In genomic region chr14:100279563-100279962, GRCh38 we compare ENCODE assay signal across 18 cellular contexts. TPM values are rescaled to one million over a fixed set of nuclear protein-coding genes. Genes with fewer than 3 reads are reported as not detected.
A peak's percentile ranks its signal among the peaks of the same experiment; 100 is the strongest.
DNase-seq lines count a peak whose midpoint lies in the region; ATAC-seq, FAIRE-seq and TF ChIP-seq lines count a peak whose summit lies in the region.
"Had no signal": no experiment of that assay in that cellular context is flagged by ENCODE, and none has a peak within 500 bp of the region (broad histone marks: within the 10 kb centered on the region; RNA-seq: fewer than 3 reads in every experiment).

No MANE protein-coding gene starts in this region.

- BruUV-seq in K562 (replicated peaks; lab: Mats Ljungman, UMichigan) = no TSS peak

- peaks cover 56% of the 10 kb centered on the region for H3K79me2 ChIP-seq in K562 (ENCODE audit: control insufficient read depth, insufficient read depth, low read length)

- H3K9ac ChIP-seq in K562 (ENCODE audit: insufficient read depth in 1 of 2, low read depth in 2 of 2, low read length in 2 of 2) (peak overlapping the region in 1 of 2 experiments; percentile 41; a peak in 2 of 4 replicates), neuronal stem cell (ENCODE audit: low read depth, low read length, poor library complexity) (peak overlapping the region; percentile 3)

- intact Hi-C loops in activated CD4-positive, alpha-beta T cell treated with anti-CD3 and anti-CD28 coated beads for 36 hours (cut with DNase I, micrococcal nuclease) = no loop called here
- intact Hi-C loops in K562 (cut with micrococcal nuclease) (no loop called here), transverse colon (cut with DNase I; ENCODE audit: low total_unique reads) (loop anchor here (5.0 kb wide), 1 partner anchor 33 kb away; no protein-coding TSS in a partner anchor)

- no peak for DNase-seq in activated CD4-positive, alpha-beta T cell treated with anti-CD3 and anti-CD28 coated beads for 36 hours
- no peak for DNase-seq in activated CD4-positive, alpha-beta T cell treated with anti-CD3 and anti-CD28 coated beads for 4 hours
- no peak for DNase-seq in RWPE1 (ENCODE audit: low spot score)
- DNase-seq in K562 (ENCODE audit: extremely low read depth in 1 of 4, low spot score in 3 of 4) = no peak
- DNase-seq in neuronal stem cell (ENCODE audit: low spot score) = no peak
- no peak for DNase-seq in transverse colon
- DNase-seq: activated gamma-delta T cell, left colon, NCI-H2171, NCI-H82, tibial artery had no signal

- H2BK5ac ChIP-seq in neuronal stem cell (ENCODE audit: low read length) = no peak overlapping the region

- no peak overlapping the region for H3K4ac ChIP-seq in neuronal stem cell (ENCODE audit: low read length)

- no peak overlapping the region for H2BK120ac ChIP-seq in neuronal stem cell (ENCODE audit: low read depth, low read length)

- H3K79me1 ChIP-seq in neuronal stem cell (ENCODE audit: low read depth, low read length) = peaks cover 4% of the 10 kb centered on the region

- POLR2A ChIA-PET in activated CD4-positive, alpha-beta T cell treated with anti-CD3 and anti-CD28 coated beads for 36 hours (lab: Charles Lee) = no interaction called here
- POLR2A ChIA-PET in RWPE1 (lab: Yijun Ruan, JAX; ENCODE audit: low non-redundant PET) = no interaction called here
- POLR2A ChIA-PET in K562 (lab: Yijun Ruan, JAX) = interaction anchor here (1.0 kb wide), 1 partner anchor 16 kb away, joined by 4 read pairs; no protein-coding TSS in a partner anchor

- no peaks in the 10 kb centered on the region for H3K27me3 Mint-ChIP-seq in activated CD4-positive, alpha-beta T cell treated with anti-CD3 and anti-CD28 coated beads for 36 hours

- H2BK15ac ChIP-seq in neuronal stem cell (ENCODE audit: low read length) = no peak overlapping the region

- no peak overlapping the region for H3K14ac ChIP-seq in neuronal stem cell (ENCODE audit: low read length)

- H3K36me3 ChIP-seq in K562 (ENCODE audit: control insufficient read depth, insufficient read depth, low read length) (peaks cover 69% of the 10 kb centered on the region; the same call in 2 of the 3 replicates), neuronal stem cell (replicated peaks in 1 of 2; ENCODE audit: control insufficient read depth in 2 of 2, insufficient read depth in 2 of 2, low read length in 2 of 2) (peaks cover 20 to 80% of the 10 kb centered on the region in 2 donors), transverse colon (peaks cover 0 to 6% (median 0%) of the 10 kb centered on the region in 4 donors)

- no peak for ATAC-seq in activated CD4-positive, alpha-beta T cell treated with anti-CD3 and anti-CD28 coated beads for 36 hours
- ATAC-seq in K562 = no peak; the same call in 2 of the 3 replicates
- no peak for ATAC-seq in GM21576 (IDR thresholded peaks at IDR 0.05; ENCODE audit: unreplicated experiment)
- no peak for ATAC-seq in HG03097 (IDR thresholded peaks at IDR 0.05; ENCODE audit: low FRiP score, unreplicated experiment)
- ATAC-seq: left colon had no signal

- 0 out of 2 replicates have a peak, but pooled peaks have one; percentile 22 for TF ChIP-seq POLR2A in K562 (conservative IDR thresholded peaks at IDR 0.05)
- TF ChIP-seq POLR2A in transverse colon (IDR thresholded peaks at IDR 0.05) = no peak

- no peak overlapping the region for H3K4me3 ChIP-seq in K562
- no peak overlapping the region for H3K4me3 ChIP-seq in neuronal stem cell (ENCODE audit: low read length in 2 of 2)
- H3K4me3 ChIP-seq in transverse colon = no peak overlapping the region
- H3K4me3 ChIP-seq: HAP-1, tibial artery had no signal

- no peaks in the 10 kb centered on the region for H3K9me3 ChIP-seq in K562 (replicated peaks; ENCODE audit: control insufficient read depth, insufficient read depth, low read depth, low read length)
- no peaks in the 10 kb centered on the region for H3K9me3 ChIP-seq in neuronal stem cell (replicated peaks in 1 of 2; ENCODE audit: control insufficient read depth in 2 of 2, insufficient read depth in 1 of 2, low read depth in 1 of 2, low read length in 2 of 2)
- H3K9me3 ChIP-seq in transverse colon = no peaks in the 10 kb centered on the region
- H3K9me3 ChIP-seq: HAP-1, tibial artery had no signal

- TF ChIP-seq RAD21 in K562 (CRISPR knock-in tag; conservative IDR thresholded peaks at IDR 0.05 in 1 of 2, IDR thresholded peaks at IDR 0.05 in 1 of 2) = no peak

- FAIRE-seq in K562 (lab: Jason Lieb, UNC) = no peak

- H4K20me1 ChIP-seq in K562 (replicated peaks; ENCODE audit: control insufficient read depth, insufficient read depth, low read length) = 0 out of 2 replicates have a peak, but pooled peaks cover 3% of the 10 kb centered on the region

- no peaks in the 10 kb centered on the region for H3K9me3 Mint-ChIP-seq in activated CD4-positive, alpha-beta T cell treated with anti-CD3 and anti-CD28 coated beads for 36 hours (ENCODE audit: low read depth)

- TF ChIP-seq CTCF in RWPE1 (conservative IDR thresholded peaks at IDR 0.05; ENCODE audit: low read depth) (no peak), K562 (IDR thresholded peaks at IDR 0.05 in 2 of 3, conservative IDR thresholded peaks at IDR 0.05 in 1 of 3; ENCODE audit: insufficient read depth in 2 of 3, low read depth in 1 of 3, low read length in 3 of 3) (no peak), transverse colon (IDR thresholded peaks at IDR 0.05) (no peak)

- peaks cover 21% of the 10 kb centered on the region for H3K36me3 Mint-ChIP-seq in activated CD4-positive, alpha-beta T cell treated with anti-CD3 and anti-CD28 coated beads for 36 hours (ENCODE audit: low read depth)

- TF ChIP-seq EP300 in K562 (IDR thresholded peaks at IDR 0.05; ENCODE audit: low read length) (no peak), transverse colon (IDR thresholded peaks at IDR 0.05; ENCODE audit: low read depth) (no peak)

- H2BK12ac ChIP-seq in neuronal stem cell (ENCODE audit: low read length) = no peak overlapping the region

- H3K4me1 Mint-ChIP-seq in activated CD4-positive, alpha-beta T cell treated with anti-CD3 and anti-CD28 coated beads for 36 hours = peaks cover 31% of the 10 kb centered on the region

- no peak overlapping the region for H4K91ac ChIP-seq in neuronal stem cell (ENCODE audit: low read depth, low read length, poor library complexity)

- 83% methylated on average over 6 of the region's 8 CpGs for WGBS in K562 (ENCODE audit: insufficient coverage, low coverage, missing lambda C conversion rate)
- WGBS in neuronal stem cell (ENCODE audit: extremely low coverage in 2 of 2, insufficient read length in 2 of 2, insufficient replicate concordance in 1 of 2), 2 donors = no CpG with 5 or more reads among the region's 8 CpGs
- 88 to 90% methylated on average over 3 to 7 of the region's 8 CpGs for WGBS in transverse colon (ENCODE audit: low coverage in 1 of 2), 2 donors

- H3K27me3 ChIP-seq in K562 (ENCODE audit: control insufficient read depth in 2 of 2, insufficient read depth in 2 of 2, low read length in 2 of 2) (no peaks in the 10 kb centered on the region), neuronal stem cell (ENCODE audit: control insufficient read depth in 3 of 3, insufficient read depth in 3 of 3, low read depth in 1 of 3, low read length in 3 of 3) (no peaks in the 10 kb centered on the region), transverse colon (no peaks in the 10 kb centered on the region)
- H3K27me3 ChIP-seq: tibial artery had no signal

- no peak overlapping the region for H3K23ac ChIP-seq in neuronal stem cell (ENCODE audit: low read depth, low read length, poor library complexity)

- peak overlapping the region; percentile 83 for H3K27ac Mint-ChIP-seq in activated CD4-positive, alpha-beta T cell treated with anti-CD3 and anti-CD28 coated beads for 36 hours

- H3K4me3 Mint-ChIP-seq in activated CD4-positive, alpha-beta T cell treated with anti-CD3 and anti-CD28 coated beads for 36 hours = no peak overlapping the region

- no peak overlapping the region for H2AFZ ChIP-seq in K562 (ENCODE audit: low read depth, low read length)
- no peak overlapping the region for H2AFZ ChIP-seq in neuronal stem cell (ENCODE audit: low read length)

- no peak overlapping the region for H2AK5ac ChIP-seq in neuronal stem cell (ENCODE audit: low read depth, low read length)

- H3K4me2 ChIP-seq in K562 (ENCODE audit: insufficient read depth, low read length) (no peak overlapping the region), neuronal stem cell (ENCODE audit: insufficient read depth, low read length, poor library complexity, severe bottlenecking) (no peak overlapping the region)

- no peaks in the 10 kb centered on the region for H3K9me1 ChIP-seq in K562 (ENCODE audit: control insufficient read depth, insufficient read depth, low read length)

- peaks cover 0 to 12% of the 10 kb centered on the region in 2 experiments; a peak in 3 of 5 replicates for H3K4me1 ChIP-seq in K562 (replicated peaks in 1 of 2; ENCODE audit: control insufficient read depth in 2 of 2, insufficient read depth in 2 of 2, low read length in 2 of 2)
- peaks cover 3 to 5% of the 10 kb centered on the region in 2 donors for H3K4me1 ChIP-seq in neuronal stem cell (ENCODE audit: control insufficient read depth in 2 of 2, insufficient read depth in 1 of 2, low read depth in 1 of 2, low read length in 2 of 2)
- peaks cover 1 to 23% (median 10%) of the 10 kb centered on the region in 4 donors for H3K4me1 ChIP-seq in transverse colon

- in situ Hi-C loops in K562 (cut with MboI) = no loop called here
- in situ Hi-C loops in transverse colon (cut with MboI; ENCODE audit: low pct_ligation_motif_present in 1 of 4, low pct_unique_long_range_greater_than_20kb in 1 of 4, low sequenced_read_pairs in 3 of 4) = no loop called here

- H3K27ac ChIP-seq in RWPE1 = peak overlapping the region; percentile 52
- no peak overlapping the region for H3K27ac ChIP-seq in K562 (ENCODE audit: extremely low read depth, low read depth, low read length)
- no peak overlapping the region for H3K27ac ChIP-seq in neuronal stem cell (replicated peaks; ENCODE audit: low read length)
- no peak overlapping the region for H3K27ac ChIP-seq in transverse colon
- H3K27ac ChIP-seq: epithelial cell of prostate, tibial artery had no signal

- no peak overlapping the region for H3K18ac ChIP-seq in neuronal stem cell (ENCODE audit: low read length)

- CTCF ChIA-PET in activated CD4-positive, alpha-beta T cell treated with anti-CD3 and anti-CD28 coated beads for 36 hours (lab: Charles Lee) = interaction anchor here (0.7 kb wide), 1 partner anchor 324 kb away, joined by 3 read pairs; no protein-coding TSS in a partner anchor
- CTCF ChIA-PET in RWPE1 (lab: Yijun Ruan, JAX) = no interaction called here
- CTCF ChIA-PET in K562 (lab: Yijun Ruan, JAX; ENCODE audit: low intra/inter-chr PET ratio) = no interaction called here

- no peak overlapping the region for H4K8ac ChIP-seq in neuronal stem cell (ENCODE audit: low read depth, low read length)

RNA-seq across cellular contexts. Expression of gene SLC25A29, which starts 26.7 kb away (rescaled TPM):
- 1 to 10 TPM; 5.4 to 5.8 TPM for total RNA-seq in activated CD4-positive, alpha-beta T cell treated with anti-CD3 and anti-CD28 coated beads for 36 hours
- total RNA-seq in K562 (2011; cell fraction: chromatin; rRNA removed; ENCODE audit: low replicate concordance) = 25.5 and 46.3 TPM in 2 replicates
- 35.9 TPM in 2 replicates for total RNA-seq in K562 (2011; cell fraction: nucleolus; rRNA removed)
- total RNA-seq in K562 (2011; cell fraction: nucleoplasm; rRNA removed) = 25.8 and 28.6 TPM in 2 replicates
- total RNA-seq in K562 (2014; rRNA removed) (12.7 and 17.5 TPM in 2 replicates), K562 (2014; rRNA removed; fragmentation: Illumina TruSeq; extraction: Trizol) (2.0 and 2.7 TPM in 2 replicates), K562 (2015; rRNA removed; fragmentation: Illumina TruSeq; extraction: Trizol) (3.8 and 4.1 TPM in 2 replicates), K562 (2021) (13.7 and 14.5 TPM in 2 replicates), transverse colon (10 to 100 TPM; 16.8 to 62.7 (median 19.7) TPM)
- polyA plus RNA-seq in K562 (2011; rRNA removed) (11.3 and 20.4 TPM in 2 replicates), K562 (2014; fragmentation: Illumina TruSeq; extraction: Trizol) (4.7 and 4.8 TPM in 2 replicates), K562 (2014; fragmentation: Nextera tagmentation; extraction: Ambion mirVana) (under 1 TPM; 0.07 to 0.25 TPM), K562 (2014; rRNA removed) (14.1 and 16.4 TPM in 2 replicates)
- polyA plus RNA-seq in K562 (2011; cell fraction: cytosol; rRNA removed) = 19.0 and 24.9 TPM in 2 replicates
- polyA plus RNA-seq in K562 (2011; cell fraction: nucleus; rRNA removed) = 94.7 and 105 TPM in 2 replicates
- polyA plus RNA-seq in K562 (2012) = 6.3 and 8.5 TPM in 2 replicates
- 3.0 and 3.6 TPM in 2 replicates for polyA minus RNA-seq in K562 (2011; rRNA and poly(A)+ RNA removed)
- polyA minus RNA-seq in K562 (2011; cell fraction: cytosol; rRNA and poly(A)+ RNA removed) = 7.5 and 8.0 TPM in 2 replicates
- polyA minus RNA-seq in K562 (2011; cell fraction: nucleus; rRNA and poly(A)+ RNA removed) = 15.0 and 16.2 TPM in 2 replicates
- polyA plus RNA-seq in neuronal stem cell (2013, experiment 1 of 2) = 113 TPM
- 111 TPM for polyA plus RNA-seq in neuronal stem cell (2013, experiment 2 of 2)

RNA-seq across cellular contexts. Expression of gene YY1, which starts 40.6 kb away (rescaled TPM):
- 100 to 1,000 TPM in 1 of 2 experiments, 10 to 100 TPM in 1; 99.7 to 104 TPM for total RNA-seq in activated CD4-positive, alpha-beta T cell treated with anti-CD3 and anti-CD28 coated beads for 36 hours
- total RNA-seq in K562 (2011; cell fraction: chromatin; rRNA removed; ENCODE audit: low replicate concordance) = 30.4 and 53.6 TPM in 2 replicates
- 21.0 and 21.6 TPM in 2 replicates for total RNA-seq in K562 (2011; cell fraction: nucleolus; rRNA removed)
- total RNA-seq in K562 (2011; cell fraction: nucleoplasm; rRNA removed) = 32.7 and 52.1 TPM in 2 replicates
- 45.3 and 46.7 TPM in 2 replicates for total RNA-seq in K562 (2014; rRNA removed)
- 70.8 and 81.3 TPM in 2 replicates for total RNA-seq in K562 (2014; rRNA removed; fragmentation: Illumina TruSeq; extraction: Trizol)
- total RNA-seq in K562 (2015; rRNA removed; fragmentation: Illumina TruSeq; extraction: Trizol) = 44.3 and 53.0 TPM in 2 replicates
- total RNA-seq in K562 (2021) = 74.2 and 76.9 TPM in 2 replicates
- polyA plus RNA-seq in K562 (2011; rRNA removed) = 35.4 and 55.0 TPM in 2 replicates
- polyA plus RNA-seq in K562 (2011; cell fraction: cytosol; rRNA removed) = 16.4 TPM in 2 replicates
- 22.7 and 24.9 TPM in 2 replicates for polyA plus RNA-seq in K562 (2011; cell fraction: nucleus; rRNA removed)
- 44.5 and 48.2 TPM in 2 replicates for polyA plus RNA-seq in K562 (2012)
- 43.9 and 46.5 TPM in 2 replicates for polyA plus RNA-seq in K562 (2014; fragmentation: Illumina TruSeq; extraction: Trizol)
- polyA plus RNA-seq in K562 (2014; fragmentation: Nextera tagmentation; extraction: Ambion mirVana) = 10 to 100 TPM; 20.8 to 21.0 TPM
- polyA plus RNA-seq in K562 (2014; rRNA removed) = 28.8 and 29.0 TPM in 2 replicates
- 33.4 and 50.0 TPM in 2 replicates for polyA minus RNA-seq in K562 (2011; rRNA and poly(A)+ RNA removed)
- polyA minus RNA-seq in K562 (2011; cell fraction: cytosol; rRNA and poly(A)+ RNA removed) = 21.0 and 27.0 TPM in 2 replicates
- polyA minus RNA-seq in K562 (2011; cell fraction: nucleus; rRNA and poly(A)+ RNA removed) = 11.6 and 19.1 TPM in 2 replicates
- polyA plus RNA-seq in neuronal stem cell (2013, experiment 1 of 2) = 115 TPM
- 129 TPM for polyA plus RNA-seq in neuronal stem cell (2013, experiment 2 of 2)
- 10 to 100 TPM; 50.8 to 61.3 (median 58.6) TPM for total RNA-seq in transverse colon

RNA-seq across cellular contexts. Expression of gene SLC25A47, which starts 43.6 kb away (rescaled TPM):
- not detected for total RNA-seq in activated CD4-positive, alpha-beta T cell treated with anti-CD3 and anti-CD28 coated beads for 36 hours
- total RNA-seq in K562 (2011; cell fraction: chromatin; rRNA removed; ENCODE audit: low replicate concordance) = not detected in 2 replicates
- total RNA-seq in K562 (2011; cell fraction: nucleolus; rRNA removed) = not detected in 2 replicates
- total RNA-seq in K562 (2011; cell fraction: nucleoplasm; rRNA removed) = not detected in 2 replicates
- total RNA-seq in K562 (2014; rRNA removed) (0.23 and 0.24 TPM in 2 replicates), K562 (2014; rRNA removed; fragmentation: Illumina TruSeq; extraction: Trizol) (not detected in 2 replicates), K562 (2015; rRNA removed; fragmentation: Illumina TruSeq; extraction: Trizol) (0.22 TPM in 1 of 2 replicates, not detected in the other), K562 (2021) (0.09 and 0.25 TPM in 2 replicates), transverse colon (under 1 TPM in 2 of 4 donors, not detected in 2; 0.27 to 0.32 TPM)
- polyA plus RNA-seq in K562 (2011; rRNA removed) (not detected in 2 replicates), K562 (2014; fragmentation: Illumina TruSeq; extraction: Trizol) (not detected in 2 replicates), K562 (2014; fragmentation: Nextera tagmentation; extraction: Ambion mirVana) (not detected), K562 (2014; rRNA removed) (not detected in 2 replicates)
- polyA plus RNA-seq in K562 (2011; cell fraction: cytosol; rRNA removed) = not detected in 2 replicates
- polyA plus RNA-seq in K562 (2011; cell fraction: nucleus; rRNA removed) = not detected in 2 replicates
- 0.06 TPM in 1 of 2 replicates, not detected in the other for polyA plus RNA-seq in K562 (2012)
- polyA minus RNA-seq in K562 (2011; rRNA and poly(A)+ RNA removed) = not detected in 2 replicates
- not detected in 2 replicates for polyA minus RNA-seq in K562 (2011; cell fraction: cytosol; rRNA and poly(A)+ RNA removed)
- not detected in 2 replicates for polyA minus RNA-seq in K562 (2011; cell fraction: nucleus; rRNA and poly(A)+ RNA removed)
- 0.03 TPM for polyA plus RNA-seq in neuronal stem cell (2013, experiment 1 of 2)
- not detected for polyA plus RNA-seq in neuronal stem cell (2013, experiment 2 of 2)
- total RNA-seq: A172, LHCN-M2, pulmonary artery endothelial cell had no signal
